Comparison of ENCODE assay signal across 8 cellular contexts in the genomic region with DNA sequence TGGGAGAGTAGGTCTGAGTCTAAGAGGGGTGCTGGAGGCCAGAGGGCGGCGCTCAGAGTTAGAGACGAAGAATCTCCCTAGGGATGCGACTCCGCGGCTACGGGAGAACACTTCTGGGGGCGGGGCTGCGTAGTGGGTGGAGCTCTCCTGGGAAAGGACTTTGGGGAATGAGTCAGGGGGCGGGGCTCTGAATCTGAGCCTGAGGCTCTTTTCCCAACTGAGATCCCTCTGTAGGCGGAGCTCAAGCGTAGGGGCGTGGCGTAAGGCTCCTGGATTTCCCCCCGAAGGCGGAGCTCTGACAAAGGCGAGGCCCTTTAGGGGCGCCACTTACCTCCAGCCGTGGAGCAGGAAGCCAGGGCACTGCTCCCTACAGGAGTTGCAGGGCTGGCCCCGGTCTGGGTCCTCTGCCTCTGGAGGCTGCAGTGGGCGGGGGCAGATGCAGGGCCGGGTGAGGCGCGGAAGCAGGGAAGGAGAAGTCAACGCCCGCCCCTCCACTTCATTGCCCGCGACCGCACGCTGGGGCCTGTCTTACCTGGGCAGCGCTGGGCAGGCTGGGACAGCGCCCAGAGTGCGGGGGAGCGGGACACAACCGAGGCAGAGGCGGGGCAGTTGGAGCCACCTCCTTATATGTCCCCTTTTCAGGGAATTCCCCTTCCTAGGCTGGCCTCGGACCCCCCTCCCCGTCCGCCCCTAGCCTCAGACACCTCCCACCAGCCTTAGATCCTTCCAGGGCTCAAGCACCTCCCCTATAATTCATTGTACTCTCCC. TPM values are rescaled to one million over a fixed set of nuclear protein-coding genes. Genes with fewer than 3 reads are reported as not detected.
DNase-seq lines count a peak whose midpoint lies in the region; ATAC-seq and TF ChIP-seq lines count a peak whose summit lies in the region.

No MANE protein-coding gene starts in this region.

- H3K9me3 ChIP-seq in Karpas-422 (ENCODE audit: low read length) = no peaks in the 10 kb centered on the region

- peaks cover 6% of the 10 kb centered on the region; the same call in 1 of the 2 replicates for H3K36me3 ChIP-seq in Karpas-422 (ENCODE audit: insufficient read depth, low read length)

- peak overlapping the region; percentile 82 for H3K9ac ChIP-seq in Karpas-422 (ENCODE audit: low read length)

- no peaks in the 10 kb centered on the region; the same call in 1 of the 2 replicates for H4K20me1 ChIP-seq in Karpas-422 (ENCODE audit: insufficient read depth, low read depth, low read length)

- H3K4me1 ChIP-seq in Karpas-422 (ENCODE audit: low read length) = peaks cover 21% of the 10 kb centered on the region

- H3K79me2 ChIP-seq in Karpas-422 (ENCODE audit: low read length) = peaks cover 17% of the 10 kb centered on the region

- peak; percentile 40 for ATAC-seq in GM18498 (IDR thresholded peaks at IDR 0.05; ENCODE audit: unreplicated experiment)

- 3 to 37% methylated on average over 20 to 39 of the region's 39 CpGs for WGBS in lower leg skin, 2 donors

- H3K4me3 ChIP-seq in Karpas-422 (ENCODE audit: low read length) (peak overlapping the region; percentile 78), dorsolateral prefrontal cortex (peak overlapping the region in 55 of 59 donors; percentile 2 to 68 (median 40)), lower leg skin (ENCODE audit: low read depth, poor library complexity, severe bottlenecking) (no peak overlapping the region)

- peak; percentile 88 for DNase-seq in ACHN
- DNase-seq in Karpas-422 = peak; percentile 73
- peak; percentile 37 to 54 for DNase-seq in SW 1271 (lab: John Stamatoyannopoulos, UW)
- DNase-seq in dorsolateral prefrontal cortex = peak; percentile 31 to 85 (median 66)
- peak; percentile 91 to 98 for DNase-seq in lower leg skin (ENCODE audit: low spot score in 2 of 2)
- peak; percentile 73 for DNase-seq in stromal cell of bone marrow (ENCODE audit: low read depth)
- no peak for DNase-seq in central memory CD4-positive, alpha-beta T cell

- H2AFZ ChIP-seq in Karpas-422 (ENCODE audit: low read length) = no peak overlapping the region

- intact Hi-C loops in dorsolateral prefrontal cortex (cut with DNase I) (no loop called here), lower leg skin (cut with DNase I; ENCODE audit: low total_unique reads) (no loop called here)

- TF ChIP-seq CTCF in dorsolateral prefrontal cortex (IDR thresholded peaks at IDR 0.05 in 54 of 56, conservative IDR thresholded peaks at IDR 0.05 in 2 of 56; ENCODE audit: low read depth in 1 of 56, partially characterized antibody in 56 of 56) (peak in 1 of 56 donors; percentile 15), lower leg skin (IDR thresholded peaks at IDR 0.05) (no peak)

- no peaks in the 10 kb centered on the region for H3K9me2 ChIP-seq in Karpas-422 (replicated peaks; ENCODE audit: insufficient read depth, low read length)

- H3K27ac ChIP-seq in Karpas-422 (ENCODE audit: low read length) (no peak overlapping the region), dorsolateral prefrontal cortex (peak overlapping the region in 18 of 59 donors; percentile 4 to 74 (median 40))

- H3K4me2 ChIP-seq in Karpas-422 (ENCODE audit: low read depth, low read length, poor library complexity, severe bottlenecking) = peak overlapping the region; percentile 87

- TF ChIP-seq POLR2A in lower leg skin (IDR thresholded peaks at IDR 0.05) = no peak

- H3K27me3 ChIP-seq in Karpas-422 (ENCODE audit: low read length) = no peaks in the 10 kb centered on the region
- peaks cover 0 to 35% (median 0%) of the 10 kb centered on the region in 45 donors for H3K27me3 ChIP-seq in dorsolateral prefrontal cortex

- in situ Hi-C loops in ACHN (cut with HindIII; ENCODE audit: low pct_ligation_motif_present, low pct_unique_long_range_greater_than_20kb, low sequenced_read_pairs) = no loop called here

RNA-seq across cellular contexts. Expression of gene PRICKLE3, which starts 1.7 kb away (rescaled TPM):
- total RNA-seq in Karpas-422 (2014; rRNA removed; shearing (Covaris generic); ENCODE audit: low replicate concordance) = 4.0 and 15.5 TPM in 2 replicates
- total RNA-seq in dorsolateral prefrontal cortex (1 to 10 TPM; 1.1 to 9.3 (median 3.5) TPM), lower leg skin (10 to 100 TPM; 18.8 to 58.9 (median 33.4) TPM)

RNA-seq across cellular contexts. Expression of gene PLP2, which starts 12.8 kb away (rescaled TPM):
- 11.0 and 37.0 TPM in 2 replicates for total RNA-seq in Karpas-422 (2014; rRNA removed; shearing (Covaris generic); ENCODE audit: low replicate concordance)
- total RNA-seq in dorsolateral prefrontal cortex (10 to 100 TPM in 24 of 120 experiments, 1 to 10 TPM in 96; 2.2 to 24.2 (median 6.7) TPM), lower leg skin (100 to 1,000 TPM; 126 to 132 (median 130) TPM)

RNA-seq across cellular contexts. Expression of gene SYP, which starts 15.5 kb away (rescaled TPM):
- 0.86 and 1.2 TPM in 2 replicates for total RNA-seq in Karpas-422 (2014; rRNA removed; shearing (Covaris generic); ENCODE audit: low replicate concordance)
- total RNA-seq in dorsolateral prefrontal cortex (100 to 1,000 TPM; 150 to 795 (median 493) TPM), lower leg skin (1 to 10 TPM in 2 of 4 donors, under 1 TPM in 2; 0.88 to 4.8 (median 1.7) TPM)

RNA-seq across cellular contexts. Expression of gene MAGIX, which starts 21.9 kb away (rescaled TPM):
- total RNA-seq in Karpas-422 (2014; rRNA removed; shearing (Covaris generic); ENCODE audit: low replicate concordance) = 1.7 TPM in 1 of 2 replicates, not detected in the other
- total RNA-seq in dorsolateral prefrontal cortex = 1 to 10 TPM; 2.3 to 9.6 (median 5.3) TPM
- 10 to 100 TPM in 2 of 4 donors, 1 to 10 TPM in 2; 6.8 to 16.5 (median 10.3) TPM for total RNA-seq in lower leg skin

RNA-seq across cellular contexts. Expression of gene CACNA1F, which starts 48.7 kb away (rescaled TPM):
- total RNA-seq in Karpas-422 (2014; rRNA removed; shearing (Covaris generic); ENCODE audit: low replicate concordance) = not detected in 2 replicates
- total RNA-seq in dorsolateral prefrontal cortex = 1 to 10 TPM in 95 of 120 experiments, under 1 TPM in 25; 0.39 to 4.0 (median 1.5) TPM
- under 1 TPM in 3 of 4 donors, not detected in 1; 0.06 to 0.76 (median 0.15) TPM for total RNA-seq in lower leg skin

Comparison
In these comparisons a context has a peak if more than half of its experiments do, and no peak if none do; other contexts are left out.
1. RNA of gene SYP, which starts 15.5 kb away (total RNA-seq): 150 to 795 TPM in dorsolateral prefrontal cortex; 0.88 to 4.8 TPM in lower leg skin and 0.86 to 1.2 TPM in Karpas-422; every median in the first group is over 10 times any median in the second.